In genomic region chr5:74468421-74468820, GRCh38 we compare ENCODE assay signal across 21 cellular contexts.
"Had no signal": no experiment of that assay in that cellular context is flagged by ENCODE, and none has a peak within 500 bp of the region (broad histone marks: within the 10 kb centered on the region; RNA-seq: fewer than 3 reads in every experiment).

No MANE protein-coding gene starts in this region.

- H3K27ac ChIP-seq: body of pancreas, foreskin keratinocyte, tibial artery had no signal

- H3K36me3 ChIP-seq: tibial artery had no signal

- H3K4me3 ChIP-seq: body of pancreas, mucosa of descending colon, tibial artery had no signal

- H3K4me1 ChIP-seq: body of pancreas, tibial artery had no signal

- DNase-seq: activated B cell treated with CpG ODN at 0.5 μM for 24 hours; activated CD4-positive, alpha-beta memory T cell treated with anti-CD3 and anti-CD28 coated beads, Interleukin-2, amount 10 ng/mL, durations not matched to agents 7 days and 5 days; activated CD4-positive, alpha-beta T cell treated with anti-CD3 and anti-CD28 coated beads for 4 hours; activated CD8-positive, alpha-beta memory T cell treated with anti-CD3 and anti-CD28 coated beads, Interleukin-2, amount 10 ng/mL, durations not matched to agents 7 days and 5 days; activated naive CD4-positive, alpha-beta T cell; activated naive CD8-positive, alpha-beta T cell treated with anti-CD3 and anti-CD28 coated beads for 36 hours; amygdala; body of pancreas; foreskin keratinocyte; glutamatergic neuron; left ventricle myocardium superior; mucosa of descending colon; naive B cell; posterior cingulate gyrus; retina; stimulated activated CD4-positive, alpha-beta T cell treated with anti-CD3 and anti-CD28 coated beads, Interleukin-2, amount 100 ng/mL, for 24 hours; stimulated activated naive CD8-positive, alpha-beta T cell treated with anti-CD3 and anti-CD28 coated beads, Interleukin-15, Interleukin-2, amounts not matched to agents 100 U/mL and 50 U/mL, for 24 hours; substantia nigra; T-cell; T-helper 9 cell; tibial artery had no signal

- H3K9me3 ChIP-seq: body of pancreas, mucosa of descending colon, tibial artery had no signal
